In genomic region chr18:12028674-12029073, GRCh38 we compare ENCODE assay signal across 1 cellular context.
TF ChIP-seq lines count a peak whose summit lies in the region.

No MANE protein-coding gene starts in this region.

TF ChIP-seq in H1, 55 proteins besides CTCF, POLR2A, EP300 and RAD21:
- TF ChIP-seq SP4 (IDR thresholded peaks at IDR 0.05; ENCODE audit: low read length) (no peak), SIN3A (conservative IDR thresholded peaks at IDR 0.05 in 1 of 2, IDR thresholded peaks at IDR 0.05 in 1 of 2; ENCODE audit: low read depth in 1 of 2, low read length in 2 of 2) (no peak), E2F6 (IDR thresholded peaks at IDR 0.05) (no peak), HDAC2 (IDR thresholded peaks at IDR 0.05; ENCODE audit: borderline replicate concordance in 1 of 2, low read depth in 2 of 2, low read length in 2 of 2) (no peak), CHD7 (IDR thresholded peaks at IDR 0.05; ENCODE audit: insufficient replicate concordance, low read length) (no peak), NANOG (IDR thresholded peaks at IDR 0.05; ENCODE audit: insufficient read depth, low read depth, low read length, poor library complexity, severe bottlenecking) (no peak), SUZ12 (IDR thresholded peaks at IDR 0.05; ENCODE audit: low read length) (no peak)
